ENCODE assay signal across 8 cellular contexts in the genomic region with DNA sequence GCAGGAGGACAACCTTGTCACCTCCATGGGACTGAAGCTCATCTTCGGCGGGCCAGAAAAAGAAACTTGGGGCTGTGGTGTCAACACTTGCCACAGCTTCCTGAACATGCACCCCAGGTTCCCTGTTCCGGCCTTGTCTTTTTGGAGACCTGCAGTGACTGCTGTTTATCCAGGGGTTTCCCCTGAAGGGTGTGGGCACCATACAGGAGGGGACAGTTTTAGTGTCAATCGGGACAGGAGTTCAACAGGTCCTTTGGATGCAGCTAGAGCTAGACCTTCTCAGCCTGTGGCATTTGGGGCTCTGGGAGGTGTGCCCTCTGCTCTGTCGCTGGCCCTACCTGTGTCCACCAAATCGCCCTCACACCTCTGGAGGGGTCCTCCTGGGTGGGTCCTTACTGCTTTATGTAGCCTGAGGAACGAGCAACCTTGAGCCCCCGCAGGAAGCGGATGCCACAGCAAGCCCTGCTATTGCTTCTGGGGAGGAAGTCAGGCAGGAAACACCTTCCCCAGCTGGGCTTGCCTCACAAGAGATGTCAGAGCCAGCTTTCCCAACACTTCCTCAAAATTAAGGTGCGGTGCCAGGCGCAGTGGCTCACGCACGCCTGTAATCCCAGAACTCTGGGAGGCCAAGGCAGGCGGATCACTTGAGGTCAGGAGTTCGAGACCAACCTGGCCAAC.
DNase-seq lines count a peak whose midpoint lies in the region; ATAC-seq, FAIRE-seq and TF ChIP-seq lines count a peak whose summit lies in the region.
"Not testable (repeated sequence)": the region's sequence is repeated elsewhere in the genome, so short reads cannot be mapped to it uniquely, and the experiment has no call there.

No MANE protein-coding gene starts in this region.

- not testable (repeated sequence) for H3K27me3 ChIP-seq in heart left ventricle; lower lobe of right lung (ENCODE audit: low read depth); pancreas; upper lobe of right lung

- WGBS in heart left ventricle, 4 donors: no CpG with 5 or more reads among the region's 15 CpGs
- WGBS in pancreas, 2 donors: no CpG with 5 or more reads among the region's 15 CpGs

- not testable (repeated sequence) for H3K4me1 ChIP-seq in heart left ventricle, lower lobe of right lung, pancreas, upper lobe of right lung

- not testable (repeated sequence) for H3K36me3 ChIP-seq in heart left ventricle, lower lobe of right lung, pancreas, upper lobe of right lung

- not testable (repeated sequence) for DNase-seq in activated naive CD8-positive, alpha-beta T cell treated with anti-CD3 and anti-CD28 coated beads, Interleukin-2, amount 10 ng/mL, durations not matched to agents 7 days and 5 days; heart left ventricle; lower lobe of right lung; pancreas; upper lobe of right lung

- not testable (repeated sequence) for H3K4me3 Mint-ChIP-seq in activated naive CD8-positive, alpha-beta T cell treated with anti-CD3 and anti-CD28 coated beads, Interleukin-2, amount 10 ng/mL, durations not matched to agents 7 days and 5 days

- peak; percentile 34 for ATAC-seq in GM19397 (IDR thresholded peaks at IDR 0.05; ENCODE audit: unreplicated experiment)
- peak; percentile 48 for ATAC-seq in HG03175 (IDR thresholded peaks at IDR 0.05; ENCODE audit: unreplicated experiment)
- ATAC-seq in activated CD4-positive, CD25-positive, alpha-beta regulatory T cell treated with anti-CD3 and anti-CD28 coated beads, Interleukin-2, amount 50 U/mL, for 24 hours: peak; percentile 41 to 62
- peak; percentile 87 for ATAC-seq in activated naive CD8-positive, alpha-beta T cell treated with anti-CD3 and anti-CD28 coated beads, Interleukin-2, amount 10 ng/mL, durations not matched to agents 7 days and 5 days (ENCODE audit: low read depth)
- ATAC-seq in heart left ventricle: peak; percentile 47 to 77 (median 58)
- peak; percentile 38 to 62 for ATAC-seq in lower lobe of right lung
- peak in 3 of 4 donors; percentile 14 to 47 (median 20) for ATAC-seq in pancreas
- ATAC-seq in upper lobe of right lung: peak; percentile 54

- intact Hi-C loops in heart left ventricle (cut with DNase I); lower lobe of right lung (cut with DNase I); pancreas (cut with DNase I); upper lobe of right lung (cut with DNase I): not testable (repeated sequence)

- not testable (repeated sequence) for H3K36me3 Mint-ChIP-seq in activated naive CD8-positive, alpha-beta T cell treated with anti-CD3 and anti-CD28 coated beads, Interleukin-2, amount 10 ng/mL, durations not matched to agents 7 days and 5 days

- H3K27ac Mint-ChIP-seq in activated naive CD8-positive, alpha-beta T cell treated with anti-CD3 and anti-CD28 coated beads, Interleukin-2, amount 10 ng/mL, durations not matched to agents 7 days and 5 days: not testable (repeated sequence)

- FAIRE-seq in pancreas (lab: Jason Lieb, UNC): not testable (repeated sequence)

- H3K4me1 Mint-ChIP-seq in activated naive CD8-positive, alpha-beta T cell treated with anti-CD3 and anti-CD28 coated beads, Interleukin-2, amount 10 ng/mL, durations not matched to agents 7 days and 5 days: not testable (repeated sequence)

- not testable (repeated sequence) for TF ChIP-seq POLR2A in heart left ventricle (IDR thresholded peaks at IDR 0.05)

- POLR2A ChIA-PET in activated naive CD8-positive, alpha-beta T cell treated with anti-CD3 and anti-CD28 coated beads, Interleukin-2, amount 10 ng/mL, durations not matched to agents 7 days and 5 days (lab: Charles Lee): not testable (repeated sequence)

- not testable (repeated sequence) for H3K4me3 ChIP-seq in heart left ventricle, lower lobe of right lung, pancreas, upper lobe of right lung

- not testable (repeated sequence) for TF ChIP-seq CTCF in heart left ventricle (IDR thresholded peaks at IDR 0.05); lower lobe of right lung (IDR thresholded peaks at IDR 0.05); pancreas (IDR thresholded peaks at IDR 0.05); upper lobe of right lung (IDR thresholded peaks at IDR 0.05)

- H3K27me3 Mint-ChIP-seq in activated naive CD8-positive, alpha-beta T cell treated with anti-CD3 and anti-CD28 coated beads, Interleukin-2, amount 10 ng/mL, durations not matched to agents 7 days and 5 days: not testable (repeated sequence)

- H3K27ac ChIP-seq in heart left ventricle, lower lobe of right lung, pancreas, upper lobe of right lung: not testable (repeated sequence)

- not testable (repeated sequence) for H3K9me3 Mint-ChIP-seq in activated naive CD8-positive, alpha-beta T cell treated with anti-CD3 and anti-CD28 coated beads, Interleukin-2, amount 10 ng/mL, durations not matched to agents 7 days and 5 days

- H3K9me3 ChIP-seq in heart left ventricle, lower lobe of right lung, pancreas, upper lobe of right lung: not testable (repeated sequence)

Comparison
In these comparisons a context has a peak if more than half of its experiments do, and no peak if none do; other contexts are left out.
1. ATAC-seq: peak in every context shown above with its lines; median percentile 87 in activated naive CD8-positive, alpha-beta T cell treated with anti-CD3 and anti-CD28 coated beads, Interleukin-2, amount 10 ng/mL, durations not matched to agents 7 days and 5 days; 58 in heart left ventricle; 54 in upper lobe of right lung; 52 in activated CD4-positive, CD25-positive, alpha-beta regulatory T cell treated with anti-CD3 and anti-CD28 coated beads, Interleukin-2, amount 50 U/mL, for 24 hours; 50 in lower lobe of right lung; 48 in HG03175; 34 in GM19397; 20 in pancreas.